ENCODE assay signal across 11 cellular contexts in genomic region chr2:168851674-168852320, GRCh38.
DNase-seq lines count a peak whose midpoint lies in the region; ATAC-seq and TF ChIP-seq lines count a peak whose summit lies in the region.
"Had no signal": no experiment of that assay in that cellular context is flagged by ENCODE, and none has a peak within 500 bp of the region (broad histone marks: within the 10 kb centered on the region; RNA-seq: fewer than 3 reads in every experiment).

No MANE protein-coding gene starts in this region.

- no peak overlapping the region for H3K9ac ChIP-seq in parathyroid adenoma

- H3K9me3 ChIP-seq in parathyroid adenoma (ENCODE audit: control insufficient read depth, low read length): no peaks in the 10 kb centered on the region
- H3K9me3 ChIP-seq: prostate gland had no signal

- ATAC-seq in stimulated activated naive CD8-positive, alpha-beta T cell treated with anti-CD3 and anti-CD28 coated beads, Interleukin-15, amount 100 ng/mL, for 72 hours: no peak
- no peak for ATAC-seq in GM19351 (IDR thresholded peaks at IDR 0.05; ENCODE audit: unreplicated experiment)
- ATAC-seq in HG03565 (IDR thresholded peaks at IDR 0.05; ENCODE audit: unreplicated experiment): no peak

- H3K27ac ChIP-seq in brain microvascular endothelial cell (no peak overlapping the region), parathyroid adenoma (no peak overlapping the region)
- H3K27ac ChIP-seq: prostate gland had no signal

- H3K27me3 ChIP-seq in brain microvascular endothelial cell (replicated peaks) (no peaks in the 10 kb centered on the region), parathyroid adenoma (ENCODE audit: control insufficient read depth, insufficient read depth, low read length) (no peaks in the 10 kb centered on the region)

- H3K4me3 Mint-ChIP-seq in stimulated activated naive CD8-positive, alpha-beta T cell treated with anti-CD3 and anti-CD28 coated beads, Interleukin-15, amount 100 ng/mL, for 72 hours: no peak overlapping the region
- H3K4me3 Mint-ChIP-seq: activated naive CD8-positive, alpha-beta T cell treated with anti-CD3 and anti-CD28 coated beads, Interleukin-2, amount 10 ng/mL, durations not matched to agents 7 days and 5 days; T-helper 2 cell treated with Interferon-gamma antibody and Interleukin-4, amounts not matched to agents 5 μg/mL and 100 μg/mL, for 36 hours had no signal

- H3K79me2 ChIP-seq in parathyroid adenoma: no peaks in the 10 kb centered on the region

- peaks cover 15% of the 10 kb centered on the region for H3K4me1 ChIP-seq in parathyroid adenoma
- H3K4me1 ChIP-seq: prostate gland had no signal

- no peaks in the 10 kb centered on the region for H3K4me1 Mint-ChIP-seq in stimulated activated naive CD8-positive, alpha-beta T cell treated with anti-CD3 and anti-CD28 coated beads, Interleukin-15, amount 100 ng/mL, for 72 hours
- H3K4me1 Mint-ChIP-seq: activated naive CD8-positive, alpha-beta T cell treated with anti-CD3 and anti-CD28 coated beads, Interleukin-2, amount 10 ng/mL, durations not matched to agents 7 days and 5 days had no signal

- in situ Hi-C loops in brain microvascular endothelial cell (cut with HindIII; ENCODE audit: low pct_ligation_motif_present, low sequenced_read_pairs): no loop called here

- H3K27me3 Mint-ChIP-seq in stimulated activated naive CD8-positive, alpha-beta T cell treated with anti-CD3 and anti-CD28 coated beads, Interleukin-15, amount 100 ng/mL, for 72 hours: no peaks in the 10 kb centered on the region
- H3K27me3 Mint-ChIP-seq: activated naive CD8-positive, alpha-beta T cell treated with anti-CD3 and anti-CD28 coated beads, Interleukin-2, amount 10 ng/mL, durations not matched to agents 7 days and 5 days had no signal

- DNase-seq in GM04504 (ENCODE audit: low read depth) (peak; percentile 44), NCI-H2196 (lab: John Stamatoyannopoulos, UW; ENCODE audit: unreplicated experiment) (peak; percentile 50), brain microvascular endothelial cell (peak; percentile 91), DMS114 treated with DMSO at 0.1 percent for 48 hours (lab: John Stamatoyannopoulos, UW; ENCODE audit: unreplicated experiment) (no peak)
- no peak for DNase-seq in stimulated activated naive CD8-positive, alpha-beta T cell treated with anti-CD3 and anti-CD28 coated beads, Interleukin-15, amount 100 ng/mL, for 72 hours
- DNase-seq: activated naive CD8-positive, alpha-beta T cell treated with anti-CD3 and anti-CD28 coated beads, Interleukin-2, amount 10 ng/mL, durations not matched to agents 7 days and 5 days had no signal

- H3K9me3 Mint-ChIP-seq in stimulated activated naive CD8-positive, alpha-beta T cell treated with anti-CD3 and anti-CD28 coated beads, Interleukin-15, amount 100 ng/mL, for 72 hours: peaks cover 0 to 4% of the 10 kb centered on the region in 2 donors
- H3K9me3 Mint-ChIP-seq: T-helper 2 cell treated with Interferon-gamma antibody and Interleukin-4, amounts not matched to agents 5 μg/mL and 100 μg/mL, for 36 hours had no signal

- H3K36me3 ChIP-seq in brain microvascular endothelial cell (replicated peaks): no peaks in the 10 kb centered on the region
- H3K36me3 ChIP-seq in parathyroid adenoma (ENCODE audit: control insufficient read depth, insufficient read depth, low read length): no peaks in the 10 kb centered on the region
- H3K36me3 ChIP-seq: prostate gland had no signal

- H3K4me3 ChIP-seq in brain microvascular endothelial cell (ENCODE audit: low read depth, low read length) (no peak overlapping the region), parathyroid adenoma (ENCODE audit: low read depth, low read length) (no peak overlapping the region)
- H3K4me3 ChIP-seq: prostate gland had no signal

- no peak overlapping the region for H3K27ac Mint-ChIP-seq in stimulated activated naive CD8-positive, alpha-beta T cell treated with anti-CD3 and anti-CD28 coated beads, Interleukin-15, amount 100 ng/mL, for 72 hours
- H3K27ac Mint-ChIP-seq: activated naive CD8-positive, alpha-beta T cell treated with anti-CD3 and anti-CD28 coated beads, Interleukin-2, amount 10 ng/mL, durations not matched to agents 7 days and 5 days; T-helper 2 cell treated with Interferon-gamma antibody and Interleukin-4, amounts not matched to agents 5 μg/mL and 100 μg/mL, for 36 hours had no signal

- H3K4me2 ChIP-seq in parathyroid adenoma (ENCODE audit: low read length): no peak overlapping the region

- H2AFZ ChIP-seq in parathyroid adenoma: peak overlapping the region; percentile 17

- TF ChIP-seq CTCF in brain microvascular endothelial cell (IDR thresholded peaks at IDR 0.05; ENCODE audit: low read depth, low read length, missing control alignments) (no peak), parathyroid adenoma (IDR thresholded peaks at IDR 0.05) (no peak)

Comparison
In these comparisons a context has a peak if more than half of its experiments do, and no peak if none do; other contexts are left out.
1. DNase-seq: peak in GM04504 (single experiment), NCI-H2196 (single experiment) and brain microvascular endothelial cell (single experiment); none in stimulated activated naive CD8-positive, alpha-beta T cell treated with anti-CD3 and anti-CD28 coated beads, Interleukin-15, amount 100 ng/mL, for 72 hours (0 of 2) and DMS114 treated with DMSO at 0.1 percent for 48 hours (single experiment).